8 cellular contexts compared by ENCODE assay signal in the genomic region with DNA sequence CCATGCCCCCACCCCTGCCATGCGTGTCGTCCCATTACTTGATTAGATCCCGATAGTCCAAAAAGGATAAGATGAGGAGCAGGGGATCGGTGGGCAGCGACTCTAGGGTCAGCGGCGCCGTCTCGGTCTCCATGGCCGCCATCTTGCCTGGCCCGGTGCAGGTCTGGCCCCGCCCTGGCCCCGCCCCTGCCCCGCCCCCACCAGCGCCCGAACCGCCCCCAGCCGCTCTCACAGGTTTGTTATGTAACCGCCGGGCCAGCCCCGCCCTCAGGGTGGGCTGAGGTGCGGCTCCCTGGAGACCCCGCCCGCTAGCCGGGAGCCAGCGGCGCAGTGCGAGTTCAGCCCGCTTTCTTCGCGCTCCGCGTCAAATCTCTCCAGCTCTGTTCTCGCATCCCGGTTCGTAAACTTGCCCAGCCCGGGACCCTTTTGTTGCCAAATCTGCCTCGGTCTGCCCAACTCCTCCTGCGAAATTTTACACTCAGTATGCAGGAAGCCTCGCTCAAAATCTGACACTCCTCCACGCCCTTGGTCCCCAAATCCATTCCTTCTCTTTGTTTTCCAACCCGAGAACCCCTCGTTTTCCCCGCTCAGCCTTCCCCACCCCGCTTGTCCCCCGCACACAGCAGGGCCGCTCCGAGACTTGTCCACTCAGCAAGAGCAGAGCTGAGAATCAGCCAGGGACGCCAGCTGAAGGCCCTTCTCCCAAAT. TPM values are rescaled to one million over a fixed set of nuclear protein-coding genes. Genes with fewer than 3 reads are reported as not detected.
DNase-seq lines count a peak whose midpoint lies in the region; ATAC-seq and TF ChIP-seq lines count a peak whose summit lies in the region.

TSS of gene FBXO3 (minus strand) at position 165 of the 708 bp plus-strand sequence. CDS start at position 142, 23 bp downstream.

- WGBS in esophagus muscularis mucosa = 0% methylated on average over 26 of the region's 49 CpGs

- DNase-seq in DMS153 (lab: John Stamatoyannopoulos, UW) (peak; percentile 78), Panc1 (ENCODE audit: low read depth, low spot score) (no peak), esophagus muscularis mucosa (ENCODE audit: extremely low spot score) (peak; percentile 97)
- peak; percentile 85 for DNase-seq in activated T-cell treated with anti-CD3 and anti-CD28 coated beads, Interleukin-2, amount 50 U/mL, for 48 hours
- peak; percentile 49 for DNase-seq in stimulated activated CD8-positive, alpha-beta memory T cell treated with anti-CD3 and anti-CD28 coated beads, Interleukin-7, amount 100 ng/mL, for 24 hours (ENCODE audit: low read depth)

- POLR2A ChIA-PET in Panc1 (lab: Charles Lee) = no interaction called here

- peak within 1 kb of the TSS; percentile 23; the same call in 1 of the 2 replicates for H3K27ac ChIP-seq in KMS-11
- peak within 1 kb of the TSS; percentile 65 for H3K27ac ChIP-seq in Panc1 (ENCODE audit: low read length)
- peak within 1 kb of the TSS; percentile 85 to 91 (median 87) for H3K27ac ChIP-seq in esophagus muscularis mucosa (replicated peaks in 1 of 4)
- peak within 1 kb of the TSS; percentile 89 for H3K27ac ChIP-seq in muscle layer of colon (ENCODE audit: low read depth, low read length)

- H3K27me3 ChIP-seq in KMS-11 (ENCODE audit: insufficient read depth, low read depth) = no peaks in the 10 kb centered on the region
- no peaks in the 10 kb centered on the region for H3K27me3 ChIP-seq in Panc1 (ENCODE audit: control insufficient read depth, insufficient read depth, low read length)
- no peaks in the 10 kb centered on the region for H3K27me3 ChIP-seq in esophagus muscularis mucosa
- H3K27me3 ChIP-seq in muscle layer of colon (ENCODE audit: control insufficient read depth in 1 of 2, insufficient read depth in 2 of 2, low read length in 2 of 2) = no peaks in the 10 kb centered on the region

- H3K9ac ChIP-seq in KMS-11 (peak within 1 kb of the TSS; percentile 55; the same call in 1 of the 2 replicates), muscle layer of colon (ENCODE audit: low read length) (peak within 1 kb of the TSS; percentile 96)

- in situ Hi-C loops in Panc1 (cut with HindIII; ENCODE audit: low pct_unique_long_range_greater_than_20kb, low sequenced_read_pairs) = no loop called here

- H4K20me1 ChIP-seq in KMS-11 (ENCODE audit: insufficient read depth) = no peaks in the 10 kb centered on the region

- intact Hi-C loops in Panc1 (cut with micrococcal nuclease; ENCODE audit: unreplicated experiment) = no loop called here
- intact Hi-C loops in esophagus muscularis mucosa (cut with DNase I) = loop anchor here (10.0 kb wide), 1 partner anchor 610 kb away; the partner anchor contains the start of gene CSTF3

- TF ChIP-seq EP300 in esophagus muscularis mucosa (IDR thresholded peaks at IDR 0.05) = no peak

- H3K36me3 ChIP-seq in KMS-11 (ENCODE audit: insufficient read depth) = no peaks in the 10 kb centered on the region
- H3K36me3 ChIP-seq in Panc1 (ENCODE audit: control insufficient read depth, insufficient read depth, low read length) = no peaks in the 10 kb centered on the region; the same call in 1 of the 2 replicates
- peaks cover 4 to 10% (median 6%) of the 10 kb centered on the region in 4 donors for H3K36me3 ChIP-seq in esophagus muscularis mucosa
- H3K36me3 ChIP-seq in muscle layer of colon (ENCODE audit: insufficient read depth, low read length) = peaks cover 8% of the 10 kb centered on the region

- H3K4me1 ChIP-seq in KMS-11 (ENCODE audit: low read depth, poor library complexity, severe bottlenecking) = peaks cover 56% of the 10 kb centered on the region
- H3K4me1 ChIP-seq in Panc1 (ENCODE audit: control insufficient read depth, insufficient read depth, low read length) = peaks cover 13% of the 10 kb centered on the region
- peaks cover 43 to 69% (median 52%) of the 10 kb centered on the region in 4 donors for H3K4me1 ChIP-seq in esophagus muscularis mucosa
- H3K4me1 ChIP-seq in muscle layer of colon (ENCODE audit: insufficient read depth, low read length) = peaks cover 37% of the 10 kb centered on the region

- TF ChIP-seq CTCF in KMS-11 (conservative IDR thresholded peaks at IDR 0.05; ENCODE audit: low read depth, low read length) (no peak), Panc1 (IDR thresholded peaks at IDR 0.05) (no peak), esophagus muscularis mucosa (IDR thresholded peaks at IDR 0.05) (no peak)

- peak within 1 kb of the TSS; percentile 98 for H3K4me2 ChIP-seq in KMS-11

- peak; percentile 70 for ATAC-seq in GM21737 (IDR thresholded peaks at IDR 0.05; ENCODE audit: unreplicated experiment)
- peak; percentile 95 for ATAC-seq in Panc1

- H3K4me3 ChIP-seq in KMS-11 (IDR thresholded peaks at IDR 0.05; ENCODE audit: insufficient read depth, low read depth, low read length) (peak within 1 kb of the TSS; percentile 41), Panc1 (ENCODE audit: low read depth in 2 of 2, low read length in 2 of 2) (peak within 1 kb of the TSS; percentile 83 to 84), esophagus muscularis mucosa (peak within 1 kb of the TSS; percentile 71 to 89 (median 84)), muscle layer of colon (ENCODE audit: low read depth in 1 of 2, low read length in 2 of 2) (peak within 1 kb of the TSS; percentile 83 to 98)

- BruUV-seq in Panc1 (replicated peaks; lab: Mats Ljungman, UMichigan) = no TSS peak

- CTCF ChIA-PET in Panc1 (lab: Charles Lee) = no interaction called here

- H3K9me3 ChIP-seq in Panc1 (ENCODE audit: control insufficient read depth, insufficient read depth, low read depth, low read length) (no peaks in the 10 kb centered on the region), esophagus muscularis mucosa (no peaks in the 10 kb centered on the region), muscle layer of colon (ENCODE audit: low read length) (no peaks in the 10 kb centered on the region)

- H3K79me2 ChIP-seq in KMS-11 (ENCODE audit: insufficient read depth, low read depth) = peaks cover 24% of the 10 kb centered on the region; the same call in 1 of the 2 replicates

- peak within 1 kb of the TSS; percentile 94 for H2AFZ ChIP-seq in KMS-11 (ENCODE audit: low read depth)

- no peak for TF ChIP-seq POLR2A in esophagus muscularis mucosa (IDR thresholded peaks at IDR 0.05; ENCODE audit: low read depth)

RNA-seq across cellular contexts. Expression of gene FBXO3, which starts in this region (rescaled TPM):
- total RNA-seq in Panc1 (2021; ENCODE audit: unreplicated experiment) = 22.3 TPM
- 15.2 TPM for polyA plus RNA-seq in Panc1 (2012; ENCODE audit: insufficient read length)
- total RNA-seq in esophagus muscularis mucosa = 10 to 100 TPM; 26.5 to 49.2 (median 43.8) TPM

Comparison
In these comparisons a context has a peak if more than half of its experiments do, and no peak if none do; other contexts are left out.
1. H3K27ac ChIP-seq: peak in every context shown above with its lines; median percentile 89 in muscle layer of colon; 87 in esophagus muscularis mucosa; 65 in Panc1; 23 in KMS-11.